ENCODE assay signal across 1 cellular context in the genomic region with DNA sequence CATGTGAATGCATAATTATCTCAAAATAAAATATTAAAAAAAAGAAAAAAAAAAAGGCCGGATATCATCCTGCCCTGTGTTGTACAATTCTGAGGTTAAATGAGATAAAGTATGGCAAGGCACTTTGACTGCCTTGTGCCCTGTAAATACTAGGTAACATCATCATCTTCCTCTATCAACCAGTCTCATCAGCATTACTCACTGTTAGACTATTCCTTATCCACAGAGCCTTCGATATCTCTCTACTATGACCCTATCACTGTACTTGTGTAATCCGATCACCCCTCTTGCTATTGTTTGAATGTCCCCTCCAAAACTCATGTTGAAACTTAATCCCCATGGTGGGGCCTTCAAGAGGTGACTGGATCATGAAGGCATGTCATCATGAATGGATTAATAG. TPM values are rescaled to one million over a fixed set of nuclear protein-coding genes. Genes with fewer than 3 reads are reported as not detected.
"Had no signal": no experiment of that assay in that cellular context is flagged by ENCODE, and none has a peak within 500 bp of the region (broad histone marks: within the 10 kb centered on the region; RNA-seq: fewer than 3 reads in every experiment).

No MANE protein-coding gene starts in this region.

RNA-seq across cellular contexts. Expression of a gene that starts 18.9 kb away (rescaled TPM):
- polyA plus RNA-seq: IgD-negative memory B cell had no signal
